35 cellular contexts compared by ENCODE assay signal in the genomic region with DNA sequence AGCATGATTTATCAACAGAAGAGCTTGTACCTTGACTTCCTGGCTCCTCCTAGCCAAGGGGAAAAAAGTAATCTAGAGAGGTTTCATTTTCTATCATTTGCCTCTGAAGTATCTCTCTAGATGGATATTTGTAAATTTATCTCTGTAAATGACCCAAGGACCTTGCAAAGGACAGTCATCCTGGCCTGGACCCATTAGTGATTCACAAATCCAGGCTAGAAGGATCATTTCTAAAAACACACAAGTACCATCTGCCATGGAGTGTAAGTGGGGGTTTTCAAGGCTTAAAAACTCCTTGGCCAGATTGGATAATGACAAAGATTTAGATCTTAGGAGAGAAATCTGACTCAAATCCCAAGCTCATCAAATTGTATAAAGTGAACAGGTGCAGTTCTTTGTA. TPM values are rescaled to one million over a fixed set of nuclear protein-coding genes. Genes with fewer than 3 reads are reported as not detected.
"Had no signal": no experiment of that assay in that cellular context is flagged by ENCODE, and none has a peak within 500 bp of the region (broad histone marks: within the 10 kb centered on the region; RNA-seq: fewer than 3 reads in every experiment).

No MANE protein-coding gene starts in this region.

- H3K9me3 Mint-ChIP-seq: effector memory CD8-positive, alpha-beta T cell; natural killer cell treated with Interleukin-12 subunit alpha and Interleukin-12 subunit beta and Interleukin-15 and Interleukin-18, amount 100 ng/mL, for 72 hours had no signal

- H3K27ac Mint-ChIP-seq: effector memory CD8-positive, alpha-beta T cell; mesothelial cell of epicardium; naive B cell; natural killer cell treated with Interleukin-12 subunit alpha and Interleukin-12 subunit beta and Interleukin-15 and Interleukin-18, amount 100 ng/mL, for 72 hours; stimulated activated naive CD8-positive, alpha-beta T cell treated with anti-CD3 and anti-CD28 coated beads, Interleukin-15, amount 100 ng/mL, for 72 hours had no signal

- H3K27me3 Mint-ChIP-seq: stimulated activated naive CD8-positive, alpha-beta T cell treated with anti-CD3 and anti-CD28 coated beads, Interleukin-15, amount 100 ng/mL, for 72 hours had no signal

- H3K4me1 Mint-ChIP-seq: naive B cell; stimulated activated naive CD8-positive, alpha-beta T cell treated with anti-CD3 and anti-CD28 coated beads, Interleukin-15, amount 100 ng/mL, for 72 hours had no signal

- H3K36me3 ChIP-seq: esophagus squamous epithelium, heart right ventricle, left lung, neutrophil, pancreas, prostate gland, right atrium auricular region, suprapubic skin, transverse colon, upper lobe of right lung, uterus had no signal

- ATAC-seq: effector memory CD8-positive, alpha-beta T cell; heart right ventricle; left cardiac atrium; left lung; mucosa of descending colon; natural killer cell treated with Interleukin-12 subunit alpha and Interleukin-12 subunit beta and Interleukin-15 and Interleukin-18, amount 100 ng/mL, for 72 hours; pancreas; sciatic nerve; stimulated activated naive CD8-positive, alpha-beta T cell treated with anti-CD3 and anti-CD28 coated beads, Interleukin-15, amount 100 ng/mL, for 72 hours; upper lobe of right lung had no signal

- H3K4me3 ChIP-seq: esophagus squamous epithelium, heart right ventricle, left lung, mucosa of descending colon, pancreas, prostate gland, right atrium auricular region, smooth muscle cell, suprapubic skin, transverse colon, upper lobe of right lung, uterus had no signal

- H3K27me3 ChIP-seq: esophagus squamous epithelium, heart right ventricle, left lung, neutrophil, pancreas, right atrium auricular region, suprapubic skin, transverse colon, upper lobe of right lung, uterus had no signal

- H3K36me3 Mint-ChIP-seq: natural killer cell treated with Interleukin-12 subunit alpha and Interleukin-12 subunit beta and Interleukin-15 and Interleukin-18, amount 100 ng/mL, for 72 hours had no signal

- DNase-seq: effector memory CD8-positive, alpha-beta T cell; erythroblast; esophagus squamous epithelium; foreskin melanocyte; glutamatergic neuron; heart right ventricle; hippocampal formation; left cardiac atrium; left lung; mesenchymal stem cell; mucosa of descending colon; naive B cell; pancreas; stimulated activated CD4-positive, alpha-beta T cell treated with anti-CD3 and anti-CD28 coated beads, Interleukin-12 subunit alpha, Interleukin-12 subunit beta, amount 100 ng/mL, for 4 hours; stimulated activated CD4-positive, alpha-beta T cell treated with anti-CD3 and anti-CD28 coated beads, Interleukin-1b, Interleukin-23, amount 100 ng/mL, for 48 hours; stimulated activated CD4-positive, alpha-beta T cell treated with anti-CD3 and anti-CD28 coated beads, Interleukin-4, amount 100 ng/mL, for 1 hour; stimulated activated CD8-positive, alpha-beta memory T cell treated with anti-CD3 and anti-CD28 coated beads, Interleukin-4, amount 100 ng/mL, for 48 hours; stimulated activated naive CD4-positive, alpha-beta T cell; stimulated activated naive CD8-positive, alpha-beta T cell treated with anti-CD3 and anti-CD28 coated beads, Interleukin-15, amount 100 ng/mL, for 72 hours; transverse colon; upper lobe of right lung; uterus had no signal

- H3K27ac ChIP-seq: esophagus squamous epithelium, heart right ventricle, left lung, neutrophil, pancreas, prostate gland, right atrium auricular region, suprapubic skin, transverse colon, upper lobe of right lung, uterus had no signal

- FAIRE-seq: endometrium, islet of Langerhans, pancreas had no signal

- H3K4me1 ChIP-seq: esophagus squamous epithelium, heart right ventricle, left lung, pancreas, prostate gland, right atrium auricular region, suprapubic skin, transverse colon, upper lobe of right lung, uterus had no signal

- H3K4me3 Mint-ChIP-seq: effector memory CD8-positive, alpha-beta T cell; mesothelial cell of epicardium; naive B cell; natural killer cell treated with Interleukin-12 subunit alpha and Interleukin-12 subunit beta and Interleukin-15 and Interleukin-18, amount 100 ng/mL, for 72 hours; neural crest cell; stimulated activated naive CD8-positive, alpha-beta T cell treated with anti-CD3 and anti-CD28 coated beads, Interleukin-15, amount 100 ng/mL, for 72 hours had no signal

- H3K9me3 ChIP-seq: esophagus squamous epithelium, heart right ventricle, left lung, mucosa of descending colon, neutrophil, pancreas, prostate gland, right atrium auricular region, suprapubic skin, transverse colon, upper lobe of right lung, uterus had no signal

RNA-seq across cellular contexts. Expression of a gene that starts 8.1 kb away (rescaled TPM):
- total RNA-seq: left cardiac atrium; lung microvascular endothelial cell; natural killer cell treated with Interleukin-12 subunit alpha and Interleukin-12 subunit beta and Interleukin-15 and Interleukin-18, amount 100 ng/mL, for 72 hours; omental fat pad had no signal
